In the genomic region with DNA sequence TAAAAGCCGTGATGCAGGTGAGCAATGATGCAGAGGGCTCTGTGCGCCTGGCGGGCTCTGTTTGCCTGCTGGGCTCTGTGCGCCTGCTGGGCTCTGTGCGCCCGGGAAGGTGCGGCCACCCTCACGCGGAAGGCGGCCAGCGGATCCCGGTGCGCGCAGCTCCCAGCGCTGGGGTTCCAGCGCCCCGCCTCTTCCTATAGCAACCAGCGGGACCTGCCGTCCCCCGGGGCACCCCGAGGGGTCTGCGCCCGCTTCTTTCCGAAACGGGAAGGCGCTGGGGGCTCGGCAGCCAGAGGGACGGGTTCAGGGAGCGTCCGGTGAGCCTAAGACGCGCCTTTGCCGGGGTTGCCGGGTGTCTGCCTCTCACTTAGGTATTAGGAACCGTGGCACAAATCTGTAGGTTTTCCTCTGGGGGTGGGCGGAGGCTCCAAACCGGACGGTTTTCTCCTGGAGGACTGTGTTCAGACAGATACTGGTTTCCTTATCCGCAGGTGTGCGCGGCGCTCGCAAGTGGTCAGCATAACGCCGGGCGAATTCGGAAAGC, we compare ENCODE assay signal across 8 cellular contexts. TPM values are rescaled to one million over a fixed set of nuclear protein-coding genes. Genes with fewer than 3 reads are reported as not detected.
A peak's percentile ranks its signal among the peaks of the same experiment; 100 is the strongest.
DNase-seq lines count a peak whose midpoint lies in the region; TF ChIP-seq lines count a peak whose summit lies in the region.

No MANE protein-coding gene starts in this region.

- DNase-seq in NCI-H146 (lab: John Stamatoyannopoulos, UW) (peak; percentile 48), NCI-H146 treated with DMSO at 0.1 percent for 48 hours (lab: John Stamatoyannopoulos, UW; ENCODE audit: unreplicated experiment) (no peak), NCI-H526 treated with DMSO at 0.1 percent for 48 hours (lab: John Stamatoyannopoulos, UW) (peak; percentile 25), choroid plexus epithelial cell (ENCODE audit: low read depth) (peak; percentile 50), lower leg skin (ENCODE audit: low spot score in 2 of 2) (no peak), vagina (ENCODE audit: extremely low spot score in 2 of 2) (no peak), D341Med (ENCODE audit: low spot score) (no peak), NCI-H2196 (lab: John Stamatoyannopoulos, UW; ENCODE audit: unreplicated experiment) (no peak)

- peaks cover 0 to 12% of the 10 kb centered on the region in 2 donors for H3K36me3 ChIP-seq in vagina

- H3K4me3 ChIP-seq in choroid plexus epithelial cell (ENCODE audit: low read depth, low read length) = peak overlapping the region; percentile 67
- peak overlapping the region; percentile 21 for H3K4me3 ChIP-seq in lower leg skin (ENCODE audit: low read depth, poor library complexity, severe bottlenecking)
- H3K4me3 ChIP-seq in vagina = peak overlapping the region; percentile 45 to 47

- no peaks in the 10 kb centered on the region for H3K9me3 ChIP-seq in vagina

- H3K27me3 ChIP-seq in vagina = no peaks in the 10 kb centered on the region

- TF ChIP-seq POLR2A in lower leg skin (IDR thresholded peaks at IDR 0.05) (no peak), vagina (IDR thresholded peaks at IDR 0.05) (no peak)

- intact Hi-C loops in lower leg skin (cut with DNase I; ENCODE audit: low total_unique reads) (no loop called here), vagina (cut with DNase I) (no loop called here)

- WGBS in lower leg skin, 2 donors = 1 to 2% methylated on average over 28 of the region's 47 CpGs

- peaks cover 17% of the 10 kb centered on the region for H3K4me1 ChIP-seq in vagina

- no peak overlapping the region for H3K27ac ChIP-seq in vagina

- TF ChIP-seq CTCF in choroid plexus epithelial cell (conservative IDR thresholded peaks at IDR 0.05; ENCODE audit: low read depth, low read length) (no peak), lower leg skin (IDR thresholded peaks at IDR 0.05) (no peak), vagina (IDR thresholded peaks at IDR 0.05) (no peak)

RNA-seq across cellular contexts. Expression of gene PRMT2, which starts 31.8 kb away (rescaled TPM):
- total RNA-seq in lower leg skin (100 to 1,000 TPM in 2 of 4 donors, 10 to 100 TPM in 2; 88.0 to 115 (median 95.2) TPM), vagina (78.1 TPM)

Comparison
In these comparisons a context has a peak if more than half of its experiments do, and no peak if none do; other contexts are left out.
1. DNase-seq: peak in NCI-H146 (single experiment), NCI-H526 treated with DMSO at 0.1 percent for 48 hours (single experiment) and choroid plexus epithelial cell (single experiment); none in NCI-H146 treated with DMSO at 0.1 percent for 48 hours (single experiment), lower leg skin (0 of 2), vagina (0 of 2), D341Med (single experiment) and NCI-H2196 (single experiment).
2. Peak in every context shown above with its lines, with median percentiles within 50 percentile points of each other: H3K4me3 ChIP-seq.